23 cellular contexts compared by ENCODE assay signal in genomic region chr16:5776876-5777275, GRCh38.
"Had no signal": no experiment of that assay in that cellular context is flagged by ENCODE, and none has a peak within 500 bp of the region (broad histone marks: within the 10 kb centered on the region; RNA-seq: fewer than 3 reads in every experiment).

No MANE protein-coding gene starts in this region.

- H3K27ac ChIP-seq: SK-N-MC had no signal

- H3K4me3 Mint-ChIP-seq: activated B cell treated with CpG ODN at 0.5 μM for 24 hours; activated CD4-positive, alpha-beta T cell treated with anti-CD3 and anti-CD28 coated beads, Interleukin-2, amount 10 ng/mL, durations not matched to agents 24 days and 14 days; activated T-cell treated with anti-CD3 and anti-CD28 coated beads, Interleukin-2, amount 50 U/mL, for 4 hours; T-helper 2 cell treated with Interferon-gamma antibody and Interleukin-4, amounts not matched to agents 5 μg/mL and 100 μg/mL, for 36 hours had no signal

- H3K27me3 Mint-ChIP-seq: activated B cell treated with CpG ODN at 0.5 μM for 24 hours; activated CD4-positive, alpha-beta T cell treated with anti-CD3 and anti-CD28 coated beads, Interleukin-2, amount 10 ng/mL, durations not matched to agents 24 days and 14 days had no signal

- ATAC-seq: activated naive CD4-positive, alpha-beta T cell treated with anti-CD3 and anti-CD28 coated beads, Interleukin-2, amount 50 U/mL, for 72 hours; activated T-cell treated with anti-CD3 and anti-CD28 coated beads, Interleukin-2, amount 50 U/mL, for 4 hours; PC-3 had no signal

- H3K9me3 Mint-ChIP-seq: activated T-cell treated with anti-CD3 and anti-CD28 coated beads, Interleukin-2, amount 50 U/mL, for 4 hours had no signal

- H3K4me3 ChIP-seq: SK-N-MC had no signal

- DNase-seq: activated B cell treated with CpG ODN at 0.5 μM for 24 hours; activated CD4-positive, alpha-beta T cell treated with anti-CD3 and anti-CD28 coated beads for 1 hour; activated CD4-positive, alpha-beta T cell treated with anti-CD3 and anti-CD28 coated beads, Interleukin-2, amount 10 ng/mL, durations not matched to agents 24 days and 14 days; activated CD4-positive, alpha-beta T cell treated with anti-CD3 and anti-CD28 coated beads, Interleukin-2, amount 50 U/mL, for 48 hours; activated effector memory CD4-positive, alpha-beta T cell treated with anti-CD3 and anti-CD28 coated beads, Interleukin-2, amount 50 U/mL, for 16 hours; activated naive CD4-positive, alpha-beta T cell treated with Interleukin-2 at 50 U/mL for 16 hours; activated T-cell treated with anti-CD3 and anti-CD28 coated beads, Interleukin-2, amount 50 U/mL, for 4 hours; amygdala; central memory CD4-positive, alpha-beta T cell; Karpas-422; NCI-H1048; NCI-H146; NCI-H187 treated with DMSO at 0.1 percent for 48 hours; NCI-H2081 treated with DMSO at 0.1 percent for 48 hours; NCI-H2171 treated with DMSO at 0.1 percent for 48 hours; NCI-H510A treated with DMSO at 0.1 percent for 48 hours; NCI-H69; PC-3; SIG-M5; SW 1271 had no signal

- H3K36me3 Mint-ChIP-seq: activated naive CD4-positive, alpha-beta T cell treated with anti-CD3 and anti-CD28 coated beads, Interleukin-2, amount 50 U/mL, for 72 hours had no signal

- H3K27ac Mint-ChIP-seq: activated B cell treated with CpG ODN at 0.5 μM for 24 hours; activated CD4-positive, alpha-beta T cell treated with anti-CD3 and anti-CD28 coated beads, Interleukin-2, amount 10 ng/mL, durations not matched to agents 24 days and 14 days; activated naive CD4-positive, alpha-beta T cell treated with anti-CD3 and anti-CD28 coated beads, Interleukin-2, amount 50 U/mL, for 72 hours; T-helper 2 cell treated with Interferon-gamma antibody and Interleukin-4, amounts not matched to agents 5 μg/mL and 100 μg/mL, for 36 hours had no signal

- H3K4me1 Mint-ChIP-seq: activated B cell treated with CpG ODN at 0.5 μM for 24 hours; activated CD4-positive, alpha-beta T cell treated with anti-CD3 and anti-CD28 coated beads, Interleukin-2, amount 10 ng/mL, durations not matched to agents 24 days and 14 days had no signal
